Comparison of ENCODE assay signal across 8 cellular contexts in genomic region chr11:134037093-134037908, GRCh38. TPM values are rescaled to one million over a fixed set of nuclear protein-coding genes. Genes with fewer than 3 reads are reported as not detected.
A peak's percentile ranks its signal among the peaks of the same experiment; 100 is the strongest.
DNase-seq lines count a peak whose midpoint lies in the region; ATAC-seq and TF ChIP-seq lines count a peak whose summit lies in the region.

No MANE protein-coding gene starts in this region.

- no peaks in the 10 kb centered on the region for H3K36me3 ChIP-seq in KMS-11 (ENCODE audit: insufficient read depth)
- no peaks in the 10 kb centered on the region for H3K36me3 ChIP-seq in liver (ENCODE audit: control insufficient read depth in 4 of 4, insufficient read depth in 3 of 4, low read depth in 1 of 4, low read length in 3 of 4)

- DNase-seq in Caki2 (ENCODE audit: low read depth) = peak; percentile 12
- no peak for DNase-seq in coronary artery (ENCODE audit: low spot score)
- peak; percentile 34 for DNase-seq in stimulated activated CD8-positive, alpha-beta memory T cell treated with anti-CD3 and anti-CD28 coated beads, Interleukin-12 subunit alpha, Interleukin-12 subunit beta, amount 100 ng/mL, for 1 hour (ENCODE audit: low read depth)
- DNase-seq in NCI-H1436 (lab: John Stamatoyannopoulos, UW) = no peak

- H3K9ac ChIP-seq in KMS-11 (peak overlapping the region; percentile 52; the same call in 1 of the 2 replicates), liver (ENCODE audit: low read depth in 1 of 2, low read length in 2 of 2) (no peak overlapping the region)

- H3K27me3 ChIP-seq in KMS-11 (ENCODE audit: insufficient read depth, low read depth) (no peaks in the 10 kb centered on the region), liver (ENCODE audit: control insufficient read depth in 4 of 4, insufficient read depth in 4 of 4, low read length in 3 of 4) (no peaks in the 10 kb centered on the region)

- H3K4me1 ChIP-seq in KMS-11 (ENCODE audit: low read depth, poor library complexity, severe bottlenecking) (peaks cover 22% of the 10 kb centered on the region), liver (ENCODE audit: control insufficient read depth in 4 of 4, insufficient read depth in 4 of 4, low read length in 3 of 4) (peaks cover 2 to 7% (median 5%) of the 10 kb centered on the region in 4 donors)

- H3K79me2 ChIP-seq in KMS-11 (ENCODE audit: insufficient read depth, low read depth) = no peaks in the 10 kb centered on the region

- no peaks in the 10 kb centered on the region for H4K20me1 ChIP-seq in KMS-11 (ENCODE audit: insufficient read depth)

- TF ChIP-seq RAD21 in liver (IDR thresholded peaks at IDR 0.05) = no peak

- in situ Hi-C loops in Caki2 (cut with HindIII; ENCODE audit: low pct_unique_long_range_greater_than_20kb, low sequenced_read_pairs) = no loop called here

- H2AFZ ChIP-seq in KMS-11 (ENCODE audit: low read depth) = peak overlapping the region; percentile 79

- TF ChIP-seq CTCF in KMS-11 (conservative IDR thresholded peaks at IDR 0.05; ENCODE audit: low read depth, low read length) (no peak), coronary artery (IDR thresholded peaks at IDR 0.05) (no peak), liver (IDR thresholded peaks at IDR 0.05; ENCODE audit: low read depth, low read length, missing input control) (no peak)

- no peaks in the 10 kb centered on the region for H3K9me3 ChIP-seq in liver (ENCODE audit: control insufficient read depth in 4 of 4, low read length in 3 of 4)

- ATAC-seq in GM21528 (IDR thresholded peaks at IDR 0.05; ENCODE audit: low FRiP score, unreplicated experiment) = peak; percentile 79
- ATAC-seq in activated CD4-positive, CD25-positive, alpha-beta regulatory T cell treated with anti-CD3 and anti-CD28 coated beads, Interleukin-2, amount 50 U/mL, for 24 hours = peak; percentile 50 to 53

- H3K4me3 ChIP-seq in KMS-11 (IDR thresholded peaks at IDR 0.05; ENCODE audit: insufficient read depth, low read depth, low read length) (no peak overlapping the region), coronary artery (peak overlapping the region; percentile 74), liver (ENCODE audit: low read depth in 1 of 3, low read length in 3 of 3) (peak overlapping the region in 2 of 3 donors; percentile 22 to 58)

- no peak overlapping the region for H3K27ac ChIP-seq in KMS-11
- peak overlapping the region; percentile 85 to 98 for H3K27ac ChIP-seq in coronary artery
- peak overlapping the region; percentile 59 to 77 for H3K27ac ChIP-seq in liver (ENCODE audit: low read depth in 1 of 2, low read length in 2 of 2)

- WGBS in liver = 2% methylated on average over 51 of the region's 51 CpGs

- peak overlapping the region; percentile 24 for H3K4me2 ChIP-seq in KMS-11

TF ChIP-seq in liver, 16 proteins besides CTCF, POLR2A, EP300 and RAD21:
- TF ChIP-seq YY1 (IDR thresholded peaks at IDR 0.05) = peak; percentile 62
- TF ChIP-seq FOXA2 (IDR thresholded peaks at IDR 0.05) = no peak
- no peak for TF ChIP-seq NR2F2 (IDR thresholded peaks at IDR 0.05)
- peak; percentile 60 to 71 for TF ChIP-seq EGR1 (IDR thresholded peaks at IDR 0.05; ENCODE audit: low read depth in 2 of 2)
- no peak for TF ChIP-seq HNF4G (IDR thresholded peaks at IDR 0.05)
- TF ChIP-seq MAX (IDR thresholded peaks at IDR 0.05) = no peak
- TF ChIP-seq HNF4A (conservative IDR thresholded peaks at IDR 0.05) = no peak
- no peak for TF ChIP-seq GABPA (IDR thresholded peaks at IDR 0.05 in 1 of 2, conservative IDR thresholded peaks at IDR 0.05 in 1 of 2)
- TF ChIP-seq JUND (IDR thresholded peaks at IDR 0.05) = no peak
- no peak for TF ChIP-seq ZBTB33 (IDR thresholded peaks at IDR 0.05)
- peak; percentile 64 for TF ChIP-seq SP1 (IDR thresholded peaks at IDR 0.05)

RNA-seq across cellular contexts. Expression of gene JAM3, which starts 31.6 kb away (rescaled TPM):
- not detected in 2 replicates for total RNA-seq in Caki2 (2014; rRNA removed; shearing (Covaris generic); ENCODE audit: low replicate concordance)
- total RNA-seq in liver = 1 to 10 TPM; 2.5 to 4.3 TPM
- 1 to 10 TPM; 1.6 to 1.7 TPM for polyA plus RNA-seq in liver

Comparison
In these comparisons a context has a peak if more than half of its experiments do, and no peak if none do; other contexts are left out.
1. DNase-seq: peak in Caki2 (single experiment) and stimulated activated CD8-positive, alpha-beta memory T cell treated with anti-CD3 and anti-CD28 coated beads, Interleukin-12 subunit alpha, Interleukin-12 subunit beta, amount 100 ng/mL, for 1 hour (single experiment); none in coronary artery (single experiment) and NCI-H1436 (single experiment).